In genomic region chr9:34485822-34486221, GRCh38 we compare ENCODE assay signal across 27 cellular contexts. TPM values are rescaled to one million over a fixed set of nuclear protein-coding genes. Genes with fewer than 3 reads are reported as not detected.
DNase-seq lines count a peak whose midpoint lies in the region; ATAC-seq and TF ChIP-seq lines count a peak whose summit lies in the region.
"Had no signal": no experiment of that assay in that cellular context is flagged by ENCODE, and none has a peak within 500 bp of the region (broad histone marks: within the 10 kb centered on the region; RNA-seq: fewer than 3 reads in every experiment).

No MANE protein-coding gene starts in this region.

- H3K27ac ChIP-seq in coronary artery (no peak overlapping the region), esophagus squamous epithelium (no peak overlapping the region), Peyer's patch (no peak overlapping the region)
- H3K27ac ChIP-seq: BLaER1 treated with 17β-estradiol and CSF1 and Interleukin-3, amounts not matched to agents 10 nM and 100 nM; C4-2B had no signal

- 66 to 69% methylated on average over 6 of the region's 6 CpGs for WGBS in esophagus squamous epithelium, 2 donors

- H3K9me3 Mint-ChIP-seq in activated T-helper 17 cell treated with anti-CD3 and anti-CD28 coated beads, Interleukin-2, amount 50 U/mL, for 72 hours: no peaks in the 10 kb centered on the region
- H3K9me3 Mint-ChIP-seq in stimulated activated effector memory CD8-positive, alpha-beta T cell treated with anti-CD3 and anti-CD28 coated beads, Interleukin-12 subunit alpha, Interleukin-12 subunit beta, amount 100 ng/mL, for 72 hours: no peaks in the 10 kb centered on the region
- H3K9me3 Mint-ChIP-seq: CD4-positive, alpha-beta T cell; CD8-positive, alpha-beta T cell had no signal

- peaks cover 0 to 24% (median 0%) of the 10 kb centered on the region in 4 donors for H3K27me3 ChIP-seq in esophagus squamous epithelium
- no peaks in the 10 kb centered on the region for H3K27me3 ChIP-seq in Peyer's patch
- H3K27me3 ChIP-seq: BLaER1 treated with 17β-estradiol and CSF1 and Interleukin-3, amounts not matched to agents 10 nM and 100 nM had no signal

- DNase-seq in coronary artery (ENCODE audit: low spot score): peak; percentile 29
- DNase-seq in mesenteric fat pad (ENCODE audit: low spot score): peak; percentile 74
- DNase-seq in stimulated activated effector memory CD8-positive, alpha-beta T cell treated with anti-CD3 and anti-CD28 coated beads, Interleukin-12 subunit alpha, Interleukin-12 subunit beta, amount 100 ng/mL, for 72 hours (ENCODE audit: low spot score in 2 of 2): no peak
- no peak for DNase-seq in NCI-H524 (lab: John Stamatoyannopoulos, UW)
- DNase-seq in esophagus squamous epithelium (lab: John Stamatoyannopoulos, UW): no peak
- DNase-seq in Peyer's patch: no peak
- DNase-seq: 8988T; AML-193; CD4-positive, alpha-beta T cell; CD8-positive, alpha-beta T cell; COR-L47; DMS 273 treated with DMSO at 0.1 percent for 48 hours; DMS153; DMS53; DMS79; DND-41; EL; GDM1 had no signal

- no peak overlapping the region for H3K4me3 ChIP-seq in coronary artery
- H3K4me3 ChIP-seq in esophagus squamous epithelium: no peak overlapping the region
- H3K4me3 ChIP-seq in Peyer's patch: no peak overlapping the region
- H3K4me3 ChIP-seq: BLaER1 treated with 17β-estradiol and CSF1 and Interleukin-3, amounts not matched to agents 10 nM and 100 nM; GM12878 had no signal

- TF ChIP-seq POLR2A in esophagus squamous epithelium (IDR thresholded peaks at IDR 0.05) (no peak), Peyer's patch (IDR thresholded peaks at IDR 0.05) (no peak)

- intact Hi-C loops in esophagus squamous epithelium (cut with DNase I): no loop called here

- TF ChIP-seq CTCF in coronary artery (IDR thresholded peaks at IDR 0.05): no peak
- no peak for TF ChIP-seq CTCF in esophagus squamous epithelium (IDR thresholded peaks at IDR 0.05)
- no peak for TF ChIP-seq CTCF in Peyer's patch (IDR thresholded peaks at IDR 0.05)

- H3K36me3 ChIP-seq in esophagus squamous epithelium: no peaks in the 10 kb centered on the region
- H3K36me3 ChIP-seq in Peyer's patch: no peaks in the 10 kb centered on the region
- H3K36me3 ChIP-seq: BLaER1 treated with 17β-estradiol and CSF1 and Interleukin-3, amounts not matched to agents 10 nM and 100 nM had no signal

- H3K27ac Mint-ChIP-seq in activated T-helper 17 cell treated with anti-CD3 and anti-CD28 coated beads, Interleukin-2, amount 50 U/mL, for 72 hours: no peak overlapping the region
- H3K27ac Mint-ChIP-seq in stimulated activated effector memory CD8-positive, alpha-beta T cell treated with anti-CD3 and anti-CD28 coated beads, Interleukin-12 subunit alpha, Interleukin-12 subunit beta, amount 100 ng/mL, for 72 hours: no peak overlapping the region
- H3K27ac Mint-ChIP-seq: B cell; CD4-positive, alpha-beta T cell; CD8-positive, alpha-beta T cell had no signal

- no peaks in the 10 kb centered on the region for H3K36me3 Mint-ChIP-seq in activated T-helper 17 cell treated with anti-CD3 and anti-CD28 coated beads, Interleukin-2, amount 50 U/mL, for 72 hours (ENCODE audit: low read depth)
- H3K36me3 Mint-ChIP-seq in stimulated activated effector memory CD8-positive, alpha-beta T cell treated with anti-CD3 and anti-CD28 coated beads, Interleukin-12 subunit alpha, Interleukin-12 subunit beta, amount 100 ng/mL, for 72 hours: no peaks in the 10 kb centered on the region
- H3K36me3 Mint-ChIP-seq: CD8-positive, alpha-beta T cell had no signal

- ATAC-seq in activated T-helper 17 cell treated with anti-CD3 and anti-CD28 coated beads, Interleukin-2, amount 50 U/mL, for 72 hours (replicated peaks): peak; percentile 52
- peak; percentile 78 for ATAC-seq in stimulated activated effector memory CD8-positive, alpha-beta T cell treated with anti-CD3 and anti-CD28 coated beads, Interleukin-12 subunit alpha, Interleukin-12 subunit beta, amount 100 ng/mL, for 72 hours
- no peak for ATAC-seq in HG02938 (IDR thresholded peaks at IDR 0.05; ENCODE audit: unreplicated experiment)
- ATAC-seq: CD8-positive, alpha-beta T cell; GM12878 had no signal

- H3K4me1 ChIP-seq in esophagus squamous epithelium (no peaks in the 10 kb centered on the region), Peyer's patch (no peaks in the 10 kb centered on the region)
- H3K4me1 ChIP-seq: BLaER1 treated with 17β-estradiol and CSF1 and Interleukin-3, amounts not matched to agents 10 nM and 100 nM had no signal

- peaks cover 25% of the 10 kb centered on the region for H3K27me3 Mint-ChIP-seq in activated T-helper 17 cell treated with anti-CD3 and anti-CD28 coated beads, Interleukin-2, amount 50 U/mL, for 72 hours

- H3K4me1 Mint-ChIP-seq in activated T-helper 17 cell treated with anti-CD3 and anti-CD28 coated beads, Interleukin-2, amount 50 U/mL, for 72 hours: no peaks in the 10 kb centered on the region
- H3K4me1 Mint-ChIP-seq in stimulated activated effector memory CD8-positive, alpha-beta T cell treated with anti-CD3 and anti-CD28 coated beads, Interleukin-12 subunit alpha, Interleukin-12 subunit beta, amount 100 ng/mL, for 72 hours: peaks cover 5% of the 10 kb centered on the region
- H3K4me1 Mint-ChIP-seq: B cell had no signal

- H3K4me3 Mint-ChIP-seq in activated T-helper 17 cell treated with anti-CD3 and anti-CD28 coated beads, Interleukin-2, amount 50 U/mL, for 72 hours: no peak overlapping the region
- no peak overlapping the region for H3K4me3 Mint-ChIP-seq in stimulated activated effector memory CD8-positive, alpha-beta T cell treated with anti-CD3 and anti-CD28 coated beads, Interleukin-12 subunit alpha, Interleukin-12 subunit beta, amount 100 ng/mL, for 72 hours
- H3K4me3 Mint-ChIP-seq: B cell; CD4-positive, alpha-beta T cell; CD8-positive, alpha-beta T cell had no signal

- no peaks in the 10 kb centered on the region for H3K9me3 ChIP-seq in esophagus squamous epithelium
- H3K9me3 ChIP-seq in Peyer's patch: no peaks in the 10 kb centered on the region
- H3K9me3 ChIP-seq: BLaER1 treated with 17β-estradiol and CSF1 and Interleukin-3, amounts not matched to agents 10 nM and 100 nM had no signal

RNA-seq across cellular contexts. Expression of gene DNAI1, which starts 27.2 kb away (rescaled TPM):
- total RNA-seq in activated T-helper 17 cell treated with anti-CD3 and anti-CD28 coated beads, Interleukin-2, amount 50 U/mL, for 72 hours: not detected
- total RNA-seq in mesenteric fat pad: not detected
- total RNA-seq in esophagus squamous epithelium: not detected
- not detected for total RNA-seq in Peyer's patch
- total RNA-seq: A673; B cell; CD4-positive, alpha-beta T cell; CD8-positive, alpha-beta T cell; Daoy; G401; GM12878 had no signal

RNA-seq across cellular contexts. Expression of gene FAM219A, which starts 27.5 kb away (rescaled TPM):
- total RNA-seq in activated T-helper 17 cell treated with anti-CD3 and anti-CD28 coated beads, Interleukin-2, amount 50 U/mL, for 72 hours: 10 to 100 TPM; 12.5 to 12.9 TPM
- total RNA-seq in mesenteric fat pad (53.9 TPM), esophagus squamous epithelium (1 to 10 TPM; 4.0 to 7.6 (median 5.2) TPM), Peyer's patch (10 to 100 TPM in 2 of 4 donors, 1 to 10 TPM in 2; 6.0 to 13.2 (median 9.5) TPM)

RNA-seq across cellular contexts. Expression of gene ENHO, which starts 37.0 kb away (rescaled TPM):
- not detected for total RNA-seq in activated T-helper 17 cell treated with anti-CD3 and anti-CD28 coated beads, Interleukin-2, amount 50 U/mL, for 72 hours
- total RNA-seq in mesenteric fat pad (not detected), esophagus squamous epithelium (under 1 TPM in 1 of 4 donors, not detected in 3; 0.38 TPM), Peyer's patch (1 to 10 TPM in 2 of 4 donors, not detected in 2; 1.8 to 3.3 TPM)
- total RNA-seq: B cell; CD8-positive, alpha-beta T cell; GM12878 had no signal

Comparison
In these comparisons a context has a peak if more than half of its experiments do, and no peak if none do; other contexts are left out.
1. DNase-seq: peak in coronary artery (single experiment) and mesenteric fat pad (single experiment); none in stimulated activated effector memory CD8-positive, alpha-beta T cell treated with anti-CD3 and anti-CD28 coated beads, Interleukin-12 subunit alpha, Interleukin-12 subunit beta, amount 100 ng/mL, for 72 hours (0 of 2), NCI-H524 (0 of 2), esophagus squamous epithelium (single experiment) and Peyer's patch (0 of 3).